In the genomic region with DNA sequence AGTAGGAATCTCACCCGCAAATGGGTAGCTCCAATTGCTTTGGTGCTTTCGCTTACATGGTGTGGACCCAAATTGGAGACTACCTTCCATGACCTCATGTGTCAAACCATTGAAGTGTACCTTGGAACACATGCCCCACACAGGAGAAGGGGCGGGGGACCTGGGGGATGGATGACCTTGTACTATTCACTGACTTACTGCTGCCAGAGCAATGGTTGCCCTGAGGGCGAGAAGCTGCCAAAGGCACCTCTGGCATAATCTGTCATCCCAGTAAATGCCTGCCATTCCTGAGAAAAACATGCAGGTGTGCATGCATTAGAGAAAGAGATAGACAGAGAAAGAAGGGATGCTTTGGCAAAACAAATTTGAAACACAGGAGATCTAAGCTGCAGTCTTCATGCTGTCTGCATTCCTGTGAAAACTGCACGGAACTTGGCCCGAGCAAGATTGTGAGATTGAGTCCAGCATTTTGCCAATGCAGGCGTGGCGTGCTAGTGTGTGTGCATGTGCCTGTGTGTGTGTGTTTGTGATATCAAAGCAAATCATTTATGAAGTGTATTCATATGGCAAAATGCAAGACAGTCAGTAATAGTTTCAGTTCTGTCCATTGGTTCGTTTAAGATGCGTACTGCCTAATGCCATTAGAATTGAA, we compare ENCODE assay signal across 1 cellular context.
TF ChIP-seq lines count a peak whose summit lies in the region.

No MANE protein-coding gene starts in this region.

TF ChIP-seq in GM23338, 12 proteins besides CTCF, POLR2A, EP300 and RAD21 (continued from another document):
- TF ChIP-seq STAT1 (IDR thresholded peaks at IDR 0.05; ENCODE audit: unreplicated experiment): no peak
- TF ChIP-seq CREB1 (CRISPR knock-in tag; IDR thresholded peaks at IDR 0.05; ENCODE audit: low read depth): no peak
- no peak for TF ChIP-seq JUNB (IDR thresholded peaks at IDR 0.05; ENCODE audit: unreplicated experiment)
